In the genomic region with DNA sequence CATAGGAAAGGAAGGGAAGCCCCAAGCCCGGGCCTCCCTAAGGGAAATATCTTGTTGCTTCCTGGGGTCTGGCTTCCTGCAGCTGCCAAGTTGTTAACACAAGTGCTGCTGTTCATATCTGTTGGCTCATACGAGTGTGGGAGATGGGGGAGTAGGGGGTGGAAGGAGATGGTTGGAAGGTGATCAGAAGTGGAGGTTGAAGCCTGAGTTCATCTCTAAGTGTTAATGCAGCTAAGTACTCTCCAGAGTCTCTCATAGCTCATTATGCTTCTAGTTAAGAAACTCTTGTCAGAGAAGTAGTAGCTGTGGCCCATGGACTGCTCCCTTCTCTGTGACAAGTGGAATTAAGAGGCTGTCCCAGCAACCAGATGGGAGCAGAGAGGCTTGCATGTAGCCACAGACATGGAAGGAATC, we compare ENCODE assay signal across 17 cellular contexts.
DNase-seq lines count a peak whose midpoint lies in the region; TF ChIP-seq lines count a peak whose summit lies in the region.
"Had no signal": no experiment of that assay in that cellular context is flagged by ENCODE, and none has a peak within 500 bp of the region (broad histone marks: within the 10 kb centered on the region; RNA-seq: fewer than 3 reads in every experiment).

No MANE protein-coding gene starts in this region.

- H3K9me3 ChIP-seq in thyroid gland: no peaks in the 10 kb centered on the region

- in situ Hi-C loops in GM13976 (cut with MboI; ENCODE audit: low sequenced_read_pairs, unreplicated experiment): no loop called here

- intact Hi-C loops in thyroid gland (cut with DNase I): no loop called here

- peaks cover 0 to 8% of the 10 kb centered on the region in 2 donors for H3K4me1 ChIP-seq in thyroid gland

- H3K27ac ChIP-seq in thyroid gland: no peak overlapping the region
- H3K27ac ChIP-seq: GM23248 had no signal

- 0% methylated on average over 2 of the region's 2 CpGs for WGBS in thyroid gland, 2 donors

- no peak overlapping the region for H3K4me3 ChIP-seq in thyroid gland (replicated peaks in 1 of 3)
- H3K4me3 ChIP-seq: GM23248 had no signal

- no peaks in the 10 kb centered on the region for H3K27me3 ChIP-seq in thyroid gland

- DNase-seq in NCI-H1417 (lab: John Stamatoyannopoulos, UW): peak; percentile 5 to 98 (median 41)
- DNase-seq in NCI-H1417 treated with DMSO at 0.1 percent for 48 hours (lab: John Stamatoyannopoulos, UW): no peak
- DNase-seq in NCI-H69 (lab: John Stamatoyannopoulos, UW): peak; percentile 42
- peak; percentile 86 for DNase-seq in left kidney (ENCODE audit: low read depth, low spot score)
- DNase-seq in thyroid gland: peak; percentile 40 to 56
- no peak for DNase-seq in NCI-H2227 (lab: John Stamatoyannopoulos, UW; ENCODE audit: unreplicated experiment)
- no peak for DNase-seq in GM13976 (ENCODE audit: low spot score)
- DNase-seq in cortex of kidney (lab: John Stamatoyannopoulos, UW): no peak
- DNase-seq: activated CD4-positive, alpha-beta T cell treated with anti-CD3 and anti-CD28 coated beads, Interleukin-2, amount 50 U/mL, for 4 hours; activated T-cell treated with anti-CD3 and anti-CD28 coated beads, Interleukin-2, amount 50 U/mL, for 48 hours; cerebellar nuclear complex; COR-L47; GM23248; kidney glomerular epithelial cell; naive B cell; NCI-H1048; stimulated activated CD4-positive, alpha-beta T cell treated with anti-CD3 and anti-CD28 coated beads, Interleukin-4, amount 100 ng/mL, for 4 hours had no signal

- H3K36me3 ChIP-seq in thyroid gland: no peaks in the 10 kb centered on the region

- TF ChIP-seq CTCF in thyroid gland (IDR thresholded peaks at IDR 0.05) (no peak), GM13976 (IDR thresholded peaks at IDR 0.05; ENCODE audit: borderline replicate concordance, control extremely low read depth, extremely low read depth, insufficient read depth, missing control alignments) (no peak)

- no peak for TF ChIP-seq POLR2A in thyroid gland (IDR thresholded peaks at IDR 0.05)

Comparison
In these comparisons a context has a peak if more than half of its experiments do, and no peak if none do; other contexts are left out.
1. DNase-seq: peak in NCI-H1417 (3 of 3), NCI-H69 (single experiment), left kidney (single experiment) and thyroid gland (2 of 2); none in NCI-H1417 treated with DMSO at 0.1 percent for 48 hours (single experiment), NCI-H2227 (single experiment), GM13976 (single experiment) and cortex of kidney (single experiment).